In the genomic region with DNA sequence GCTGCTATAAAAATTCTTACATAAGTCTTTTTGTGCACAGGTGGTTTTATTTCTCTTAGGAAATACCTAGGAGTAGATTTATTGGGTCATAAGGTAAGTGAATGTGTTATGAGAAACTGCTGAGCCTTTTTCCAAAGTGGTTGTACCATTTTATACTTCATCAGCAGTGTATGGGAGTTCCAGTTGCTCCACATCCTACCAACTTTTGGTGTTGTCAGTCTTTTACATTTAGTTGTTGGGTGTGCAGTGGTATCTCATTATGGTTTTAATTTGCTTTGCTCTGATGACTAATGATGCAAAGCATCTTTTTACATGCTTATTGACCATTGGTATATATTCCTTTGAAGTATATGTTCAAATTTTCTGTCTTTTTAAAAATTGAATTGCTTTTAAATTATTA, we compare ENCODE assay signal across 30 cellular contexts.
"Had no signal": no experiment of that assay in that cellular context is flagged by ENCODE, and none has a peak within 500 bp of the region (broad histone marks: within the 10 kb centered on the region; RNA-seq: fewer than 3 reads in every experiment).

No MANE protein-coding gene starts in this region.

- H3K27ac ChIP-seq: brain microvascular endothelial cell, esophagus muscularis mucosa, foreskin keratinocyte, gastrocnemius medialis, heart left ventricle had no signal

- DNase-seq: activated CD4-positive, alpha-beta memory T cell treated with anti-CD3 and anti-CD28 coated beads for 36 hours; activated CD4-positive, alpha-beta T cell treated with anti-CD3 and anti-CD28 coated beads for 36 hours; activated CD4-positive, alpha-beta T cell treated with anti-CD3 and anti-CD28 coated beads, Interleukin-2, amount 10 ng/mL, durations not matched to agents 24 days and 14 days; activated CD4-positive, CD25-positive, alpha-beta regulatory T cell; activated CD4-positive, CD25-positive, alpha-beta regulatory T cell treated with anti-CD3 and anti-CD28 coated beads, Interleukin-2, amount 50 U/mL, for 72 hours; activated CD8-positive, alpha-beta memory T cell treated with anti-CD3 and anti-CD28 coated beads, Interleukin-2, amount 10 ng/mL, durations not matched to agents 7 days and 5 days; activated CD8-positive, alpha-beta memory T cell treated with anti-CD3 and anti-CD28 coated beads, Interleukin-2, amount 50 U/mL, for 4 hours; activated CD8-positive, alpha-beta T cell treated with anti-CD3 and anti-CD28 coated beads, Interleukin-2, amount 10 ng/mL, durations not matched to agents 7 days and 5 days; activated gamma-delta T cell; activated naive CD4-positive, alpha-beta T cell; activated naive CD4-positive, alpha-beta T cell treated with anti-CD3 and anti-CD28 coated beads, Interleukin-2, amount 10 ng/mL, durations not matched to agents 7 days and 5 days; activated naive CD8-positive, alpha-beta T cell treated with anti-CD3 and anti-CD28 coated beads, Interleukin-2, amount 10 ng/mL, durations not matched to agents 7 days and 5 days; activated T-cell treated with anti-CD3 and anti-CD28 coated beads, Interleukin-2, amount 50 U/mL, for 24 hours; activated T-cell treated with anti-CD3 and anti-CD28 coated beads, Interleukin-2, amount 50 U/mL, for 72 hours; amniotic stem cell; anterior cingulate cortex; brain microvascular endothelial cell; cortex of kidney; dermis blood vessel endothelial cell; effector CD4-positive, alpha-beta T cell; effector memory CD8-positive, alpha-beta T cell; foreskin keratinocyte; gastrocnemius medialis; glutamatergic neuron; heart left ventricle; T-helper 2 cell had no signal

- H3K4me3 ChIP-seq: esophagus muscularis mucosa, gastrocnemius medialis, heart left ventricle had no signal

- H3K36me3 ChIP-seq: brain microvascular endothelial cell, gastrocnemius medialis had no signal

- ATAC-seq: activated CD4-positive, alpha-beta T cell treated with anti-CD3 and anti-CD28 coated beads for 36 hours; activated CD8-positive, alpha-beta memory T cell treated with anti-CD3 and anti-CD28 coated beads, Interleukin-2, amount 10 ng/mL, durations not matched to agents 7 days and 5 days; activated CD8-positive, alpha-beta T cell treated with anti-CD3 and anti-CD28 coated beads, Interleukin-2, amount 10 ng/mL, durations not matched to agents 7 days and 5 days; activated naive CD4-positive, alpha-beta T cell treated with anti-CD3 and anti-CD28 coated beads, Interleukin-2, amount 50 U/mL, for 72 hours; activated T-cell treated with anti-CD3 and anti-CD28 coated beads, Interleukin-2, amount 50 U/mL, for 72 hours; effector memory CD8-positive, alpha-beta T cell; foreskin keratinocyte; gastrocnemius medialis; heart left ventricle had no signal

- H3K27me3 ChIP-seq: brain microvascular endothelial cell, esophagus muscularis mucosa, foreskin keratinocyte, gastrocnemius medialis, heart left ventricle had no signal

- H3K9me3 ChIP-seq: esophagus muscularis mucosa, gastrocnemius medialis, heart left ventricle had no signal

- FAIRE-seq: astrocyte, bronchial epithelial cell had no signal
